1 cellular context compared by ENCODE assay signal in genomic region chr11:60077216-60077817, GRCh38.
TF ChIP-seq lines count a peak whose summit lies in the region.

No MANE protein-coding gene starts in this region.

TF ChIP-seq in K562, 482 proteins besides CTCF, POLR2A, EP300 and RAD21:
- no peak for TF ChIP-seq ZNF57 (CRISPR knock-in tag; IDR thresholded peaks at IDR 0.05)
- no peak for TF ChIP-seq NFIX (CRISPR knock-in tag; IDR thresholded peaks at IDR 0.05; ENCODE audit: low read depth)
- no peak for TF ChIP-seq ZNF507 (tag; conservative IDR thresholded peaks at IDR 0.05)
- no peak for TF ChIP-seq KDM2B (CRISPR knock-in tag; IDR thresholded peaks at IDR 0.05)
- no peak for TF ChIP-seq HDAC3 (IDR thresholded peaks at IDR 0.05; ENCODE audit: borderline replicate concordance, partially characterized antibody)
- peak; percentile 35 to 43; a peak in 2 of 4 replicates for TF ChIP-seq TRIM24 (IDR thresholded peaks at IDR 0.05)
- no peak for TF ChIP-seq GATAD2B (IDR thresholded peaks at IDR 0.05; ENCODE audit: borderline replicate concordance)
- TF ChIP-seq SIN3A (IDR thresholded peaks at IDR 0.05; ENCODE audit: borderline replicate concordance in 2 of 2, control insufficient read depth in 1 of 2, low read depth in 2 of 2, low read length in 2 of 2): no peak
- TF ChIP-seq E2F1 (CRISPR knock-in tag; IDR thresholded peaks at IDR 0.05): no peak
- TF ChIP-seq HOXB6 (CRISPR knock-in tag; IDR thresholded peaks at IDR 0.05; ENCODE audit: borderline replicate concordance): no peak
- no peak for TF ChIP-seq PHF21A (IDR thresholded peaks at IDR 0.05; ENCODE audit: borderline replicate concordance, low read depth)
- no peak for TF ChIP-seq PML (IDR thresholded peaks at IDR 0.05; ENCODE audit: low read length)
- peak; percentile 50; the same call in 1 of the 2 replicates for TF ChIP-seq TRIM28 (IDR thresholded peaks at IDR 0.05)
- TF ChIP-seq ATF2 (CRISPR knock-in tag; IDR thresholded peaks at IDR 0.05): no peak
- no peak for TF ChIP-seq BCL6 (CRISPR knock-in tag; IDR thresholded peaks at IDR 0.05)
- 0 out of 2 replicates have a peak, but pooled peaks have one; percentile 52 for TF ChIP-seq CBX5 (IDR thresholded peaks at IDR 0.05; ENCODE audit: borderline replicate concordance, low read depth)
- TF ChIP-seq KAT2B (IDR thresholded peaks at IDR 0.05; ENCODE audit: low read depth, low read length): no peak
- no peak for TF ChIP-seq ARID3A (IDR thresholded peaks at IDR 0.05; ENCODE audit: borderline replicate concordance, low read depth, low read length)
- TF ChIP-seq WHSC1 (IDR thresholded peaks at IDR 0.05; ENCODE audit: low read length): no peak
- no peak for TF ChIP-seq CEBPG (CRISPR knock-in tag; IDR thresholded peaks at IDR 0.05)
- no peak for TF ChIP-seq CEBPG (tag; conservative IDR thresholded peaks at IDR 0.05 in 1 of 2, IDR thresholded peaks at IDR 0.05 in 1 of 2)
- no peak for TF ChIP-seq OTX1 (CRISPR knock-in tag; IDR thresholded peaks at IDR 0.05)
- TF ChIP-seq PBX2 (CRISPR knock-in tag; IDR thresholded peaks at IDR 0.05; ENCODE audit: low read depth): no peak
- TF ChIP-seq PBX2 (tag; conservative IDR thresholded peaks at IDR 0.05; ENCODE audit: low read depth): no peak
- TF ChIP-seq ZNF639 (CRISPR knock-in tag; conservative IDR thresholded peaks at IDR 0.05 in 1 of 2, IDR thresholded peaks at IDR 0.05 in 1 of 2): no peak
- no peak for TF ChIP-seq MAFG (tag; conservative IDR thresholded peaks at IDR 0.05)
- no peak for TF ChIP-seq MEF2A (IDR thresholded peaks at IDR 0.05; ENCODE audit: control insufficient read depth, low read depth, low read length)
- TF ChIP-seq C11orf30 (IDR thresholded peaks at IDR 0.05; ENCODE audit: low read depth): peak; percentile 30; the same call in 1 of the 2 replicates
- no peak for TF ChIP-seq ZNF217 (CRISPR knock-in tag; IDR thresholded peaks at IDR 0.05)
- TF ChIP-seq ZNF316 (IDR thresholded peaks at IDR 0.05): peak; percentile 57
- no peak for TF ChIP-seq CHCHD3 (CRISPR knock-in tag; IDR thresholded peaks at IDR 0.05)
- TF ChIP-seq TAF9B (IDR thresholded peaks at IDR 0.05; ENCODE audit: partially characterized antibody): no peak
- no peak for TF ChIP-seq LCOR (CRISPR knock-in tag; IDR thresholded peaks at IDR 0.05)
- no peak for TF ChIP-seq SMAD3 (CRISPR knock-in tag; conservative IDR thresholded peaks at IDR 0.05)
- TF ChIP-seq CBX1 (IDR thresholded peaks at IDR 0.05; ENCODE audit: low read depth): no peak
- no peak for TF ChIP-seq ETV6 (IDR thresholded peaks at IDR 0.05; ENCODE audit: borderline replicate concordance in 1 of 2, low read depth in 2 of 2, low read length in 1 of 2)
- no peak for TF ChIP-seq ETV6 (CRISPR knock-in tag; IDR thresholded peaks at IDR 0.05; ENCODE audit: borderline replicate concordance)
- TF ChIP-seq SRSF9 (IDR thresholded peaks at IDR 0.05; ENCODE audit: borderline replicate concordance, low read depth, low read length): no peak
- no peak for TF ChIP-seq ZNF263 (CRISPR knock-in tag; IDR thresholded peaks at IDR 0.05; ENCODE audit: borderline replicate concordance)
- no peak for TF ChIP-seq CBX2 (IDR thresholded peaks at IDR 0.05; ENCODE audit: insufficient read depth, low read length, poor library complexity, severe bottlenecking)
- TF ChIP-seq ZNF318 (IDR thresholded peaks at IDR 0.05; ENCODE audit: borderline replicate concordance in 1 of 2, low read depth in 1 of 2): no peak
- TF ChIP-seq ZBTB1 (CRISPR knock-in tag; IDR thresholded peaks at IDR 0.05; ENCODE audit: borderline replicate concordance, low read depth): no peak
- no peak for TF ChIP-seq ESRRB (CRISPR knock-in tag; IDR thresholded peaks at IDR 0.05; ENCODE audit: borderline replicate concordance)
- no peak for TF ChIP-seq BCOR (IDR thresholded peaks at IDR 0.05)
- TF ChIP-seq ZNF277 (CRISPR knock-in tag; IDR thresholded peaks at IDR 0.05; ENCODE audit: borderline replicate concordance): no peak
- no peak for TF ChIP-seq ZNF696 (CRISPR knock-in tag; conservative IDR thresholded peaks at IDR 0.05)
- TF ChIP-seq CBX3 (IDR thresholded peaks at IDR 0.05; ENCODE audit: borderline replicate concordance in 1 of 2, low read length in 2 of 2): 0 out of 3 replicates have a peak, but pooled peaks of 1 of the 2 experiments have one; percentile 50
